1 cellular context compared by ENCODE assay signal in the genomic region with DNA sequence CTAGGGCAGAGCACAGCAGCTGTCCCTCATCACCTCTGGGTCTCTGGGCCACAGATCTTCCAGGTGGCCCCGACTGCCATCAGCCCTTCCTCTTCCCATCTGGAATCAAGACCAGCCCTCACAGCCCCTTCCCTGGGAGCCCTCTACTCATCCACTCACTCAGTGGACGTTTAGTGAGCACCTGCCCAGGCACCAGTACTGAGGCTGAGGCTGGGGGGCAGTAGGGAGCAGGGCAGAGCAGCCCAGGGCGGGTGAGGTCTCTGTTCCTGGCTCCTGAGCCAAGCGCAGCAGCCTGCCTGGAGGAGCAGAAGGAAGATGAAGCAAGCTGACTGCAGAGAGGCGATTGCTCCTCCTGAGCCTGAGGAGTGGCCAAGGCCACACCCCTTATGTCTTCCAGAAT.
TF ChIP-seq lines count a peak whose summit lies in the region.

No MANE protein-coding gene starts in this region.

TF ChIP-seq in HepG2, 621 proteins besides CTCF, POLR2A, EP300 and RAD21:
- TF ChIP-seq ZNF644 (CRISPR knock-in tag; IDR thresholded peaks at IDR 0.05; ENCODE audit: low read depth) (no peak), ZNF768 (CRISPR knock-in tag; IDR thresholded peaks at IDR 0.05) (peak; percentile 88), ZMYM2 (CRISPR knock-in tag; IDR thresholded peaks at IDR 0.05) (no peak), NFIB (CRISPR knock-in tag; IDR thresholded peaks at IDR 0.05; ENCODE audit: borderline replicate concordance) (no peak), ERF (CRISPR knock-in tag; IDR thresholded peaks at IDR 0.05) (no peak), DMAP1 (CRISPR knock-in tag; IDR thresholded peaks at IDR 0.05) (no peak)
- TF ChIP-seq, protein P1, sequence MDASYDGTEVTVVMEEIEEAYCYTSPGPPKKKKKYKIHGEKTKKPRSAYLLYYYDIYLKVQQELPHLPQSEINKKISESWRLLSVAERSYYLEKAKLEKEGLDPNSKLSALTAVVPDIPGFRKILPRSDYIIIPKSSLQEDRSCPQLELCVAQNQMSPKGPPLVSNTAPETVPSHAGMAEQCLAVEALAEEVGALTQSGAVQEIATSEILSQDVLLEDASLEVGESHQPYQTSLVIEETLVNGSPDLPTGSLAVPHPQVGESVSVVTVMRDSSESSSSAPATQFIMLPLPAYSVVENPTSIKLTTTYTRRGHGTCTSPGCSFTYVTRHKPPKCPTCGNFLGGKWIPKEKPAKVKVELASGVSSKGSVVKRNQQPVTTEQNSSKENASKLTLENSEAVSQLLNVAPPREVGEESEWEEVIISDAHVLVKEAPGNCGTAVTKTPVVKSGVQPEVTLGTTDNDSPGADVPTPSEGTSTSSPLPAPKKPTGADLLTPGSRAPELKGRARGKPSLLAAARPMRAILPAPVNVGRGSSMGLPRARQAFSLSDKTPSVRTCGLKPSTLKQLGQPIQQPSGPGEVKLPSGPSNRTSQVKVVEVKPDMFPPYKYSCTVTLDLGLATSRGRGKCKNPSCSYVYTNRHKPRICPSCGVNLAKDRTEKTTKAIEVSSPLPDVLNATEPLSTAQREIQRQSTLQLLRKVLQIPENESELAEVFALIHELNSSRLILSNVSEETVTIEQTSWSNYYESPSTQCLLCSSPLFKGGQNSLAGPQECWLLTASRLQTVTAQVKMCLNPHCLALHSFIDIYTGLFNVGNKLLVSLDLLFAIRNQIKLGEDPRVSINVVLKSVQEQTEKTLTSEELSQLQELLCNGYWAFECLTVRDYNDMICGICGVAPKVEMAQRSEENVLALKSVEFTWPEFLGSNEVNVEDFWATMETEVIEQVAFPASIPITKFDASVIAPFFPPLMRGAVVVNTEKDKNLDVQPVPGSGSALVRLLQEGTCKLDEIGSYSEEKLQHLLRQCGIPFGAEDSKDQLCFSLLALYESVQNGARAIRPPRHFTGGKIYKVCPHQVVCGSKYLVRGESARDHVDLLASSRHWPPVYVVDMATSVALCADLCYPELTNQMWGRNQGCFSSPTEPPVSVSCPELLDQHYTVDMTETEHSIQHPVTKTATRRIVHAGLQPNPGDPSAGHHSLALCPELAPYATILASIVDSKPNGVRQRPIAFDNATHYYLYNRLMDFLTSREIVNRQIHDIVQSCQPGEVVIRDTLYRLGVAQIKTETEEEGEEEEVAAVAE (CRISPR knock-in tag; IDR thresholded peaks at IDR 0.05; ENCODE audit: borderline replicate concordance), result no peak
